35 cellular contexts compared by ENCODE assay signal in genomic region chr6:109506841-109507240, GRCh38.
"Had no signal": no experiment of that assay in that cellular context is flagged by ENCODE, and none has a peak within 500 bp of the region (broad histone marks: within the 10 kb centered on the region; RNA-seq: fewer than 3 reads in every experiment).

No MANE protein-coding gene starts in this region.

- H3K36me3 ChIP-seq: adrenal gland, breast epithelium, cardiac muscle cell, colonic mucosa, gastrocnemius medialis had no signal

- DNase-seq: activated CD4-positive, alpha-beta memory T cell treated with anti-CD3 and anti-CD28 coated beads for 36 hours; activated CD4-positive, alpha-beta T cell treated with anti-CD3 and anti-CD28 coated beads for 36 hours; activated CD4-positive, alpha-beta T cell treated with anti-CD3 and anti-CD28 coated beads, Interleukin-2, amount 10 ng/mL, durations not matched to agents 24 days and 14 days; activated CD4-positive, CD25-positive, alpha-beta regulatory T cell; activated CD4-positive, CD25-positive, alpha-beta regulatory T cell treated with anti-CD3 and anti-CD28 coated beads, Interleukin-2, amount 50 U/mL, for 72 hours; activated CD8-positive, alpha-beta memory T cell treated with anti-CD3 and anti-CD28 coated beads, Interleukin-2, amount 10 ng/mL, durations not matched to agents 7 days and 5 days; activated CD8-positive, alpha-beta memory T cell treated with anti-CD3 and anti-CD28 coated beads, Interleukin-2, amount 50 U/mL, for 4 hours; activated CD8-positive, alpha-beta T cell treated with anti-CD3 and anti-CD28 coated beads, Interleukin-2, amount 10 ng/mL, durations not matched to agents 7 days and 5 days; activated effector memory CD4-positive, alpha-beta T cell treated with anti-CD3 and anti-CD28 coated beads, Interleukin-2, amount 50 U/mL, for 16 hours; activated naive CD4-positive, alpha-beta T cell treated with anti-CD3 and anti-CD28 coated beads for 36 hours; activated naive CD8-positive, alpha-beta T cell treated with anti-CD3 and anti-CD28 coated beads for 36 hours; activated naive CD8-positive, alpha-beta T cell treated with anti-CD3 and anti-CD28 coated beads, Interleukin-2, amount 50 U/mL, for 24 hours; activated T-cell treated with anti-CD3 and anti-CD28 coated beads, Interleukin-2, amount 50 U/mL, for 1 hour; activated T-cell treated with anti-CD3 and anti-CD28 coated beads, Interleukin-2, amount 50 U/mL, for 48 hours; adrenal gland; amygdala; aorta; body of pancreas; central memory CD4-positive, alpha-beta T cell; cerebellar nuclear complex; colonic mucosa; effector memory CD4-positive, alpha-beta T cell; endodermal cell; foreskin keratinocyte; gastrocnemius medialis; T-helper 1 cell; T-helper 17 cell; T1000 had no signal

- H3K4me3 Mint-ChIP-seq: activated CD4-positive, alpha-beta memory T cell treated with anti-CD3 and anti-CD28 coated beads for 36 hours; activated CD4-positive, alpha-beta T cell treated with anti-CD3 and anti-CD28 coated beads for 36 hours; activated CD4-positive, alpha-beta T cell treated with anti-CD3 and anti-CD28 coated beads, Interleukin-2, amount 10 ng/mL, durations not matched to agents 24 days and 14 days; activated CD8-positive, alpha-beta memory T cell treated with anti-CD3 and anti-CD28 coated beads, Interleukin-2, amount 10 ng/mL, durations not matched to agents 7 days and 5 days; activated CD8-positive, alpha-beta T cell treated with anti-CD3 and anti-CD28 coated beads, Interleukin-2, amount 10 ng/mL, durations not matched to agents 7 days and 5 days; activated naive CD4-positive, alpha-beta T cell treated with anti-CD3 and anti-CD28 coated beads for 36 hours; activated naive CD4-positive, alpha-beta T cell treated with anti-CD3 and anti-CD28 coated beads, Interleukin-2, amount 50 U/mL, for 24 hours; activated naive CD8-positive, alpha-beta T cell treated with anti-CD3 and anti-CD28 coated beads for 36 hours; activated naive CD8-positive, alpha-beta T cell treated with anti-CD3 and anti-CD28 coated beads, Interleukin-2, amount 50 U/mL, for 24 hours; activated T-helper 1 cell treated with anti-CD3 and anti-CD28 coated beads, Interleukin-12 subunit alpha, Interleukin-12 subunit beta, Interleukin-2, Interleukin-4 antibody, amounts not matched to agents 30 ng/mL and 10 ng/mL and 1 ng/mL, durations not matched to agents 14 hours and 24 hours and 36 hours; endodermal cell; T-helper 17 cell; T-helper 2 cell treated with Interferon-gamma antibody and Interleukin-4, amounts not matched to agents 5 μg/mL and 100 μg/mL, for 36 hours had no signal

- H3K9me3 Mint-ChIP-seq: activated CD4-positive, alpha-beta T cell treated with anti-CD3 and anti-CD28 coated beads, Interleukin-2, amount 10 ng/mL, durations not matched to agents 24 days and 14 days; activated naive CD4-positive, alpha-beta T cell treated with anti-CD3 and anti-CD28 coated beads, Interleukin-2, amount 50 U/mL, for 24 hours; activated naive CD8-positive, alpha-beta T cell treated with anti-CD3 and anti-CD28 coated beads for 36 hours; activated naive CD8-positive, alpha-beta T cell treated with anti-CD3 and anti-CD28 coated beads, Interleukin-2, amount 50 U/mL, for 24 hours; activated T-helper 1 cell treated with anti-CD3 and anti-CD28 coated beads, Interleukin-12 subunit alpha, Interleukin-12 subunit beta, Interleukin-2, Interleukin-4 antibody, amounts not matched to agents 30 ng/mL and 10 ng/mL and 1 ng/mL, durations not matched to agents 14 hours and 24 hours and 36 hours had no signal

- H3K9me3 ChIP-seq: adrenal gland, body of pancreas, breast epithelium, colonic mucosa, gastrocnemius medialis had no signal

- H3K4me3 ChIP-seq: adrenal gland, body of pancreas, breast epithelium, cardiac muscle cell, colonic mucosa, gastrocnemius medialis had no signal

- H3K27me3 ChIP-seq: adrenal gland, body of pancreas, breast epithelium, cardiac muscle cell, colonic mucosa, gastrocnemius medialis had no signal

- H3K4me1 Mint-ChIP-seq: activated CD4-positive, alpha-beta T cell treated with anti-CD3 and anti-CD28 coated beads for 36 hours; activated CD4-positive, alpha-beta T cell treated with anti-CD3 and anti-CD28 coated beads, Interleukin-2, amount 10 ng/mL, durations not matched to agents 24 days and 14 days; activated CD8-positive, alpha-beta memory T cell treated with anti-CD3 and anti-CD28 coated beads, Interleukin-2, amount 10 ng/mL, durations not matched to agents 7 days and 5 days; activated naive CD8-positive, alpha-beta T cell treated with anti-CD3 and anti-CD28 coated beads for 36 hours; activated naive CD8-positive, alpha-beta T cell treated with anti-CD3 and anti-CD28 coated beads, Interleukin-2, amount 50 U/mL, for 24 hours; T-helper 17 cell had no signal

- ATAC-seq: activated CD4-positive, alpha-beta T cell treated with anti-CD3 and anti-CD28 coated beads for 36 hours; activated CD8-positive, alpha-beta memory T cell treated with anti-CD3 and anti-CD28 coated beads, Interleukin-2, amount 10 ng/mL, durations not matched to agents 7 days and 5 days; activated CD8-positive, alpha-beta T cell treated with anti-CD3 and anti-CD28 coated beads, Interleukin-2, amount 10 ng/mL, durations not matched to agents 7 days and 5 days; activated naive CD8-positive, alpha-beta T cell treated with anti-CD3 and anti-CD28 coated beads, Interleukin-2, amount 50 U/mL, for 24 hours; body of pancreas; esophagus mucosa; gastrocnemius medialis; T-helper 17 cell had no signal

- H3K27me3 Mint-ChIP-seq: activated CD8-positive, alpha-beta memory T cell treated with anti-CD3 and anti-CD28 coated beads, Interleukin-2, amount 10 ng/mL, durations not matched to agents 7 days and 5 days; activated naive CD4-positive, alpha-beta T cell treated with anti-CD3 and anti-CD28 coated beads, Interleukin-2, amount 50 U/mL, for 24 hours; activated naive CD8-positive, alpha-beta T cell treated with anti-CD3 and anti-CD28 coated beads for 36 hours; activated naive CD8-positive, alpha-beta T cell treated with anti-CD3 and anti-CD28 coated beads, Interleukin-2, amount 50 U/mL, for 24 hours had no signal

- H3K27ac Mint-ChIP-seq: activated CD4-positive, alpha-beta memory T cell treated with anti-CD3 and anti-CD28 coated beads for 36 hours; activated CD4-positive, alpha-beta T cell treated with anti-CD3 and anti-CD28 coated beads for 36 hours; activated CD4-positive, alpha-beta T cell treated with anti-CD3 and anti-CD28 coated beads, Interleukin-2, amount 10 ng/mL, durations not matched to agents 24 days and 14 days; activated CD8-positive, alpha-beta memory T cell treated with anti-CD3 and anti-CD28 coated beads, Interleukin-2, amount 10 ng/mL, durations not matched to agents 7 days and 5 days; activated CD8-positive, alpha-beta T cell treated with anti-CD3 and anti-CD28 coated beads, Interleukin-2, amount 10 ng/mL, durations not matched to agents 7 days and 5 days; activated naive CD4-positive, alpha-beta T cell treated with anti-CD3 and anti-CD28 coated beads for 36 hours; activated naive CD4-positive, alpha-beta T cell treated with anti-CD3 and anti-CD28 coated beads, Interleukin-2, amount 50 U/mL, for 24 hours; activated naive CD8-positive, alpha-beta T cell treated with anti-CD3 and anti-CD28 coated beads for 36 hours; activated naive CD8-positive, alpha-beta T cell treated with anti-CD3 and anti-CD28 coated beads, Interleukin-2, amount 50 U/mL, for 24 hours; activated T-helper 1 cell treated with anti-CD3 and anti-CD28 coated beads, Interleukin-12 subunit alpha, Interleukin-12 subunit beta, Interleukin-2, Interleukin-4 antibody, amounts not matched to agents 30 ng/mL and 10 ng/mL and 1 ng/mL, durations not matched to agents 14 hours and 24 hours and 36 hours; activated T-helper 2 cell treated with anti-CD3 and anti-CD28 coated beads, Interferon-gamma antibody, Interleukin-2, Interleukin-4, amounts not matched to agents 10 μg/mL and 5 μg/mL and 100 μg/mL, durations not matched to agents 14 hours and 24 hours and 36 hours; endodermal cell; T-helper 17 cell; T-helper 2 cell treated with Interferon-gamma antibody and Interleukin-4, amounts not matched to agents 5 μg/mL and 100 μg/mL, for 36 hours had no signal

- H3K36me3 Mint-ChIP-seq: activated CD4-positive, alpha-beta memory T cell treated with anti-CD3 and anti-CD28 coated beads for 36 hours; activated naive CD4-positive, alpha-beta T cell treated with anti-CD3 and anti-CD28 coated beads, Interleukin-2, amount 50 U/mL, for 24 hours; activated naive CD8-positive, alpha-beta T cell treated with anti-CD3 and anti-CD28 coated beads for 36 hours had no signal

- H3K27ac ChIP-seq: adrenal gland, body of pancreas, breast epithelium, cardiac muscle cell, colonic mucosa, foreskin keratinocyte, gastrocnemius medialis had no signal

- H3K4me1 ChIP-seq: body of pancreas, breast epithelium, colonic mucosa, gastrocnemius medialis had no signal
